ENCODE assay signal across 26 cellular contexts in genomic region chr5:174315471-174315870, GRCh38.
"Had no signal": no experiment of that assay in that cellular context is flagged by ENCODE, and none has a peak within 500 bp of the region (broad histone marks: within the 10 kb centered on the region; RNA-seq: fewer than 3 reads in every experiment).

No MANE protein-coding gene starts in this region.

- H3K36me3 ChIP-seq: brain microvascular endothelial cell, MG63, SJCRH30 had no signal

- H3K27me3 ChIP-seq: brain microvascular endothelial cell, SJCRH30 had no signal

- H3K9me3 Mint-ChIP-seq: activated CD4-positive, alpha-beta T cell treated with anti-CD3 and anti-CD28 coated beads, Interleukin-2, amount 10 ng/mL, durations not matched to agents 24 days and 14 days; activated CD8-positive, alpha-beta T cell treated with anti-CD3 and anti-CD28 coated beads for 36 hours; activated naive CD4-positive, alpha-beta T cell treated with anti-CD3 and anti-CD28 coated beads, Interleukin-2, amount 10 ng/mL, durations not matched to agents 7 days and 5 days; activated naive CD8-positive, alpha-beta T cell treated with anti-CD3 and anti-CD28 coated beads, Interleukin-2, amount 50 U/mL, for 24 hours; activated T-cell treated with anti-CD3 and anti-CD28 coated beads, Interleukin-2, amount 50 U/mL, for 24 hours; activated T-helper 2 cell treated with anti-CD3 and anti-CD28 coated beads, Interferon-gamma antibody, Interleukin-2, Interleukin-4, amounts not matched to agents 10 μg/mL and 5 μg/mL and 100 μg/mL, durations not matched to agents 14 hours and 24 hours and 36 hours; T-helper 1 cell treated with Interleukin-12 subunit alpha and Interleukin-12 subunit beta and Interleukin-4 antibody, amounts not matched to agents 30 μg/mL and 1 μg/mL, for 36 hours; T-helper 2 cell treated with Interferon-gamma antibody and Interleukin-4, amounts not matched to agents 5 μg/mL and 100 μg/mL, for 36 hours had no signal

- ATAC-seq: activated CD8-positive, alpha-beta T cell treated with anti-CD3 and anti-CD28 coated beads for 36 hours; activated naive CD8-positive, alpha-beta T cell treated with anti-CD3 and anti-CD28 coated beads, Interleukin-2, amount 50 U/mL, for 24 hours; Panc1 had no signal

- DNase-seq: activated CD4-positive, alpha-beta T cell treated with anti-CD3 and anti-CD28 coated beads, Interleukin-2, amount 10 ng/mL, durations not matched to agents 24 days and 14 days; activated CD4-positive, alpha-beta T cell treated with anti-CD3 and anti-CD28 coated beads, Interleukin-2, amount 50 U/mL, for 4 hours; activated CD8-positive, alpha-beta T cell treated with anti-CD3 and anti-CD28 coated beads for 36 hours; activated naive CD4-positive, alpha-beta T cell treated with anti-CD3 and anti-CD28 coated beads, Interleukin-2, amount 10 ng/mL, durations not matched to agents 7 days and 5 days; activated naive CD8-positive, alpha-beta T cell treated with anti-CD3 and anti-CD28 coated beads, Interleukin-2, amount 50 U/mL, for 24 hours; activated T-cell treated with anti-CD3 and anti-CD28 coated beads, Interleukin-2, amount 50 U/mL, for 24 hours; brain microvascular endothelial cell; central memory CD4-positive, alpha-beta T cell; Kasumi-1; KG1; MG63; NCI-H1048; NCI-H1105 treated with DMSO at 0.1 percent for 48 hours; NCI-H1436; NCI-H1694; NCI-H1930; NCI-H2171 treated with DMSO at 0.1 percent for 48 hours; NCI-H2227 treated with DMSO at 0.1 percent for 48 hours; NCI-H446; SJCRH30 had no signal

- H3K4me1 Mint-ChIP-seq: activated CD4-positive, alpha-beta T cell treated with anti-CD3 and anti-CD28 coated beads, Interleukin-2, amount 10 ng/mL, durations not matched to agents 24 days and 14 days had no signal

- H3K4me3 Mint-ChIP-seq: activated CD4-positive, alpha-beta T cell treated with anti-CD3 and anti-CD28 coated beads, Interleukin-2, amount 10 ng/mL, durations not matched to agents 24 days and 14 days; activated CD8-positive, alpha-beta T cell treated with anti-CD3 and anti-CD28 coated beads for 36 hours; activated naive CD4-positive, alpha-beta T cell treated with anti-CD3 and anti-CD28 coated beads, Interleukin-2, amount 10 ng/mL, durations not matched to agents 7 days and 5 days; activated naive CD8-positive, alpha-beta T cell; activated naive CD8-positive, alpha-beta T cell treated with anti-CD3 and anti-CD28 coated beads, Interleukin-2, amount 50 U/mL, for 24 hours; activated T-cell treated with anti-CD3 and anti-CD28 coated beads, Interleukin-2, amount 50 U/mL, for 24 hours; T-helper 1 cell treated with Interleukin-12 subunit alpha and Interleukin-12 subunit beta and Interleukin-4 antibody, amounts not matched to agents 30 μg/mL and 1 μg/mL, for 36 hours; T-helper 2 cell treated with Interferon-gamma antibody and Interleukin-4, amounts not matched to agents 5 μg/mL and 100 μg/mL, for 36 hours had no signal

- H3K36me3 Mint-ChIP-seq: activated naive CD4-positive, alpha-beta T cell treated with anti-CD3 and anti-CD28 coated beads, Interleukin-2, amount 10 ng/mL, durations not matched to agents 7 days and 5 days; activated naive CD8-positive, alpha-beta T cell had no signal

- H3K27ac ChIP-seq: brain microvascular endothelial cell, SJCRH30 had no signal

- H3K27ac Mint-ChIP-seq: activated CD4-positive, alpha-beta T cell treated with anti-CD3 and anti-CD28 coated beads, Interleukin-2, amount 10 ng/mL, durations not matched to agents 24 days and 14 days; activated CD8-positive, alpha-beta T cell treated with anti-CD3 and anti-CD28 coated beads for 36 hours; activated naive CD4-positive, alpha-beta T cell treated with anti-CD3 and anti-CD28 coated beads, Interleukin-2, amount 10 ng/mL, durations not matched to agents 7 days and 5 days; activated naive CD8-positive, alpha-beta T cell; activated naive CD8-positive, alpha-beta T cell treated with anti-CD3 and anti-CD28 coated beads, Interleukin-2, amount 50 U/mL, for 24 hours; activated T-cell treated with anti-CD3 and anti-CD28 coated beads, Interleukin-2, amount 50 U/mL, for 24 hours; activated T-helper 2 cell treated with anti-CD3 and anti-CD28 coated beads, Interferon-gamma antibody, Interleukin-2, Interleukin-4, amounts not matched to agents 10 μg/mL and 5 μg/mL and 100 μg/mL, durations not matched to agents 14 hours and 24 hours and 36 hours; T-helper 1 cell treated with Interleukin-12 subunit alpha and Interleukin-12 subunit beta and Interleukin-4 antibody, amounts not matched to agents 30 μg/mL and 1 μg/mL, for 36 hours; T-helper 2 cell treated with Interferon-gamma antibody and Interleukin-4, amounts not matched to agents 5 μg/mL and 100 μg/mL, for 36 hours had no signal

- H3K4me1 ChIP-seq: SJCRH30 had no signal

- H3K9me3 ChIP-seq: MG63, SJCRH30 had no signal

- H3K4me3 ChIP-seq: MG63, SJCRH30, SK-N-MC had no signal
